ENCODE assay signal across 2 cellular contexts in genomic region chr2:231388725-231389346, GRCh38.
TF ChIP-seq lines count a peak whose summit lies in the region.

No MANE protein-coding gene starts in this region.

TF ChIP-seq in SK-N-SH, 30 proteins besides CTCF, POLR2A, EP300 and RAD21 (continued from another document):
- TF ChIP-seq PBX3 (IDR thresholded peaks at IDR 0.05) = no peak
- no peak for TF ChIP-seq FOXM1 (IDR thresholded peaks at IDR 0.05; ENCODE audit: low read depth)
- no peak for TF ChIP-seq FOXJ3 (CRISPR knock-in tag; IDR thresholded peaks at IDR 0.05)
- no peak for TF ChIP-seq GATA2 (CRISPR knock-in tag; IDR thresholded peaks at IDR 0.05)
- TF ChIP-seq JUND (IDR thresholded peaks at IDR 0.05) = no peak
- no peak for TF ChIP-seq POLR2AphosphoS5 (IDR thresholded peaks at IDR 0.05; ENCODE audit: low read depth, low read length)
- no peak for TF ChIP-seq CHD2 (IDR thresholded peaks at IDR 0.05; ENCODE audit: low read length, partially characterized antibody)
- no peak for TF ChIP-seq MXI1 (IDR thresholded peaks at IDR 0.05; ENCODE audit: low read depth, low read length)
- no peak for TF ChIP-seq IRF3 (IDR thresholded peaks at IDR 0.05; ENCODE audit: low read depth, low read length)
- TF ChIP-seq NRF1 (IDR thresholded peaks at IDR 0.05; ENCODE audit: low read depth, low read length) = no peak

TF ChIP-seq in SK-N-SH treated with all-trans-retinoic acid at 6 μM for 48 hours, 23 proteins besides CTCF, POLR2A, EP300 and RAD21 (continued from another document):
- TF ChIP-seq PATZ1 (CRISPR knock-in tag; IDR thresholded peaks at IDR 0.05; ENCODE audit: borderline replicate concordance) = no peak
